In the genomic region with DNA sequence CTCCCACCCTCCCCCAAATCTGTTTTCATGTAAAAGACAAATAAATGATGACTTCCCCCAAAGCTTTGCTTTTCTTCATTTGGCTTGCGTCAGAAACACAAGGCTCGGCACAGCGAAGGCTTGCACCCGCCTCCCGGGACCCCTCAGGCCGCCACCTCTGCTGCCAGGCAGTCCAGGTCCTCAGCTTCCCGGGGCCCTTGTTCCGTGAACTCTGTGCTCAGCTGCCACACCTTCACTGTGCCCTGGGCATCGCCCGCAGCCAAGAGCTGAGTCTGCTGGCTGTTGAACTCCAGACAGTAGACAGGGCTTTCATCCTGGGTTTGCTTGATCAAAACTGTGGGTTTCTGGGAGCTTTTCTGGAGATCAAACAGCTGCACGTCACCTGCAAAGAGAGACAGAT, we compare ENCODE assay signal across 26 cellular contexts. TPM values are rescaled to one million over a fixed set of nuclear protein-coding genes. Genes with fewer than 3 reads are reported as not detected.
A peak's percentile ranks its signal among the peaks of the same experiment; 100 is the strongest.
DNase-seq lines count a peak whose midpoint lies in the region; ATAC-seq, FAIRE-seq and TF ChIP-seq lines count a peak whose summit lies in the region.
"Had no signal": no experiment of that assay in that cellular context is flagged by ENCODE, and none has a peak within 500 bp of the region (broad histone marks: within the 10 kb centered on the region; RNA-seq: fewer than 3 reads in every experiment).

No MANE protein-coding gene starts in this region.

- no peaks in the 10 kb centered on the region for H3K9me1 ChIP-seq in endothelial cell of umbilical vein (replicated peaks; ENCODE audit: control insufficient read depth, extremely low read depth, insufficient read depth, low read length)

- no peak for DNase-seq in activated naive CD4-positive, alpha-beta T cell treated with anti-CD3 and anti-CD28 coated beads, Interleukin-2, amount 50 U/mL, for 72 hours (ENCODE audit: low spot score in 2 of 2)
- DNase-seq in activated naive CD4-positive, alpha-beta T cell treated with anti-CD3 and anti-CD28 coated beads, Interleukin-2, amount 50 U/mL, for 16 hours, result no peak
- DNase-seq in Peyer's patch (peak in 2 of 3 donors; percentile 65 to 74), endothelial cell of umbilical vein (ENCODE audit: low read depth, low spot score) (no peak), small intestine (peak; percentile 78), osteoblast (ENCODE audit: insufficient read length, low spot score, missing footprints) (no peak), DMS79 treated with DMSO at 0.1 percent for 48 hours (lab: John Stamatoyannopoulos, UW) (no peak)
- DNase-seq: ACHN; activated CD4-positive, CD25-positive, alpha-beta regulatory T cell; activated CD8-positive, alpha-beta T cell treated with anti-CD3 and anti-CD28 coated beads for 36 hours; activated T-cell treated with anti-CD3 and anti-CD28 coated beads, Interleukin-2, amount 50 U/mL, for 1 hour; anterior cingulate cortex; effector CD4-positive, alpha-beta T cell; esophagus squamous epithelium; GDM1; NCI-H2171; NCI-H526; nucleus accumbens; retina; stimulated activated CD4-positive, alpha-beta T cell treated with anti-CD3 and anti-CD28 coated beads, Interleukin-12 subunit alpha, Interleukin-12 subunit beta, amount 100 ng/mL, for 4 hours; substantia nigra; T-helper 9 cell; uterus had no signal

- H3K9me3 ChIP-seq in Peyer's patch (no peaks in the 10 kb centered on the region), endothelial cell of umbilical vein (replicated peaks; ENCODE audit: control insufficient read depth, insufficient read depth, low read length) (no peaks in the 10 kb centered on the region), small intestine (ENCODE audit: control insufficient read depth, low read depth) (no peaks in the 10 kb centered on the region), osteoblast (ENCODE audit: low read depth, low read length) (no peaks in the 10 kb centered on the region)
- H3K9me3 ChIP-seq: esophagus squamous epithelium, SJSA1, uterus had no signal

- ATAC-seq in activated naive CD4-positive, alpha-beta T cell treated with anti-CD3 and anti-CD28 coated beads, Interleukin-2, amount 50 U/mL, for 72 hours, result no peak
- no peak for ATAC-seq in HG03108 (IDR thresholded peaks at IDR 0.05; ENCODE audit: unreplicated experiment)
- ATAC-seq: activated CD8-positive, alpha-beta T cell treated with anti-CD3 and anti-CD28 coated beads for 36 hours had no signal

- H3K27ac ChIP-seq in Peyer's patch (peak overlapping the region in 2 of 4 donors; percentile 97 to 98), endothelial cell of umbilical vein (ENCODE audit: insufficient read depth, low read depth, low read length) (no peak overlapping the region), small intestine (ENCODE audit: low read depth in 1 of 2, low read length in 1 of 2) (peak overlapping the region in 1 of 2 donors; percentile 98), osteoblast (ENCODE audit: low read depth, low read length) (no peak overlapping the region)
- H3K27ac ChIP-seq: SJSA1 had no signal

- WGBS in small intestine, 3 donors, result 66 to 79% (median 73%) methylated on average over 11 of the region's 11 CpGs

- BruUV-seq in endothelial cell of umbilical vein (replicated peaks; lab: Mats Ljungman, UMichigan), result TSS peak; percentile 87

- no peak for FAIRE-seq in endothelial cell of umbilical vein (lab: Jason Lieb, UNC)
- FAIRE-seq in small intestine (lab: Jason Lieb, UNC), result no peak

- peak overlapping the region; percentile 7 to 45 for H3K27ac Mint-ChIP-seq in activated naive CD4-positive, alpha-beta T cell treated with anti-CD3 and anti-CD28 coated beads, Interleukin-2, amount 50 U/mL, for 72 hours
- H3K27ac Mint-ChIP-seq: activated CD8-positive, alpha-beta T cell treated with anti-CD3 and anti-CD28 coated beads for 36 hours had no signal

- H3K4me1 ChIP-seq in Peyer's patch (peaks cover 0 to 38% (median 0%) of the 10 kb centered on the region in 4 donors), endothelial cell of umbilical vein (ENCODE audit: control insufficient read depth, extremely low read depth, insufficient read depth, low read length) (peaks cover 11% of the 10 kb centered on the region), small intestine (ENCODE audit: control insufficient read depth in 2 of 2, insufficient read depth in 1 of 2, low read depth in 1 of 2, low read length in 1 of 2) (peaks cover 0 to 5% of the 10 kb centered on the region in 2 donors), osteoblast (ENCODE audit: insufficient read depth, low read length) (peaks cover 18% of the 10 kb centered on the region)

- TF ChIP-seq CTCF in Peyer's patch (IDR thresholded peaks at IDR 0.05), result no peak
- TF ChIP-seq CTCF in endothelial cell of umbilical vein (IDR thresholded peaks at IDR 0.05; ENCODE audit: extremely low read depth in 1 of 2, insufficient read depth in 1 of 2, low read depth in 1 of 2, low read length in 2 of 2), result no peak
- no peak for TF ChIP-seq CTCF in osteoblast (IDR thresholded peaks at IDR 0.05; ENCODE audit: extremely low read depth, low read depth, low read length)

- H3K4me2 ChIP-seq in endothelial cell of umbilical vein (ENCODE audit: insufficient read depth, low read length) (no peak overlapping the region), osteoblast (ENCODE audit: insufficient read depth, low read length) (no peak overlapping the region)

- no peak overlapping the region for H3K9ac ChIP-seq in endothelial cell of umbilical vein (replicated peaks; ENCODE audit: extremely low read depth, insufficient read depth, low read length)

- POLR2A ChIA-PET in endothelial cell of umbilical vein (lab: Charles Lee), result no interaction called here

- H3K79me2 ChIP-seq in endothelial cell of umbilical vein (ENCODE audit: control insufficient read depth, insufficient read depth, low read length) (no peaks in the 10 kb centered on the region), osteoblast (ENCODE audit: insufficient read depth, low read length) (peaks cover 2% of the 10 kb centered on the region)

- dilution Hi-C loops in endothelial cell of umbilical vein (cut with MboI; ENCODE audit: extremely low pct_ligation_motif_present, low sequenced_read_pairs), result no loop called here

- intact Hi-C loops in endothelial cell of umbilical vein (cut with micrococcal nuclease), result no loop called here

- CTCF ChIA-PET in endothelial cell of umbilical vein (lab: Charles Lee), result interaction anchor here (1.0 to 1.4 kb wide), 4 partner anchors 9 to 195 kb away, joined by 3 to 4 read pairs (median 4); no protein-coding TSS in a partner anchor

- H3K36me3 ChIP-seq in Peyer's patch, result peaks cover 0 to 57% (median 0%) of the 10 kb centered on the region in 3 donors
- peaks cover 25 to 51% of the 10 kb centered on the region in 2 experiments for H3K36me3 ChIP-seq in endothelial cell of umbilical vein (ENCODE audit: control insufficient read depth in 2 of 2, extremely low read depth in 1 of 2, insufficient read depth in 2 of 2, low read length in 2 of 2)
- H3K36me3 ChIP-seq in small intestine (ENCODE audit: control insufficient read depth in 2 of 2, insufficient read depth in 2 of 2, low read length in 2 of 2), result peaks cover 10 to 24% of the 10 kb centered on the region in 2 donors
- peaks cover 58% of the 10 kb centered on the region for H3K36me3 ChIP-seq in osteoblast (ENCODE audit: insufficient read depth, low read length)
- H3K36me3 ChIP-seq: uterus had no signal

- H3K9me3 Mint-ChIP-seq in activated naive CD4-positive, alpha-beta T cell treated with anti-CD3 and anti-CD28 coated beads, Interleukin-2, amount 50 U/mL, for 72 hours, result no peaks in the 10 kb centered on the region
- H3K9me3 Mint-ChIP-seq: activated CD8-positive, alpha-beta T cell treated with anti-CD3 and anti-CD28 coated beads for 36 hours; CD14-positive monocyte had no signal

- H3K36me3 Mint-ChIP-seq in activated naive CD4-positive, alpha-beta T cell treated with anti-CD3 and anti-CD28 coated beads, Interleukin-2, amount 50 U/mL, for 72 hours, result peaks cover 0 to 5% of the 10 kb centered on the region in 2 donors

- no peak overlapping the region for H2AFZ ChIP-seq in endothelial cell of umbilical vein (ENCODE audit: low read depth, low read length)
- H2AFZ ChIP-seq in osteoblast (ENCODE audit: low read length), result no peak overlapping the region

- peak overlapping the region in 1 of 4 donors; percentile 40 for H3K4me3 ChIP-seq in Peyer's patch
- H3K4me3 ChIP-seq in endothelial cell of umbilical vein (replicated peaks in 1 of 3; ENCODE audit: insufficient read depth in 1 of 3, low read depth in 1 of 3, low read length in 3 of 3), result no peak overlapping the region
- no peak overlapping the region for H3K4me3 ChIP-seq in small intestine (ENCODE audit: low read depth in 1 of 2, low read length in 2 of 2)
- H3K4me3 ChIP-seq in osteoblast (ENCODE audit: insufficient read depth, low read length), result no peak overlapping the region
- H3K4me3 ChIP-seq: esophagus squamous epithelium, SJSA1, uterus had no signal

- H3K27me3 ChIP-seq in Peyer's patch (no peaks in the 10 kb centered on the region), endothelial cell of umbilical vein (ENCODE audit: control insufficient read depth in 2 of 2, insufficient read depth in 2 of 2, low read length in 2 of 2) (no peaks in the 10 kb centered on the region), small intestine (ENCODE audit: control insufficient read depth in 2 of 2, insufficient read depth in 2 of 2, low read length in 2 of 2) (no peaks in the 10 kb centered on the region), osteoblast (ENCODE audit: insufficient read depth, low read length) (no peaks in the 10 kb centered on the region)
- H3K27me3 ChIP-seq: esophagus squamous epithelium, SJSA1, uterus had no signal

- no peaks in the 10 kb centered on the region for H4K20me1 ChIP-seq in endothelial cell of umbilical vein (replicated peaks; ENCODE audit: control insufficient read depth, extremely low read depth, insufficient read depth, low read length)
- H4K20me1 ChIP-seq in osteoblast (ENCODE audit: insufficient read depth, low read length), result peaks cover 9% of the 10 kb centered on the region

- TF ChIP-seq POLR2A in Peyer's patch (IDR thresholded peaks at IDR 0.05), result no peak
- no peak for TF ChIP-seq POLR2A in endothelial cell of umbilical vein (IDR thresholded peaks at IDR 0.05; ENCODE audit: low read depth, low read length)

RNA-seq across cellular contexts. Expression of a gene that starts 23.0 kb away (rescaled TPM):
- 10 to 100 TPM; 22.2 to 27.3 TPM for total RNA-seq in activated naive CD4-positive, alpha-beta T cell treated with anti-CD3 and anti-CD28 coated beads, Interleukin-2, amount 50 U/mL, for 72 hours
- 100 to 1,000 TPM in 1 of 4 donors, 10 to 100 TPM in 3; 71.9 to 103 (median 95.8) TPM for total RNA-seq in Peyer's patch
- 68.5 and 73.6 TPM in 2 replicates for total RNA-seq in endothelial cell of umbilical vein
- polyA plus RNA-seq in endothelial cell of umbilical vein, result 82.6 and 88.5 TPM in 2 replicates
- polyA plus RNA-seq in endothelial cell of umbilical vein (2011; cell fraction: cytosol; rRNA removed), result 56.2 and 80.5 TPM in 2 replicates
- 74.6 and 80.8 TPM in 2 replicates for polyA plus RNA-seq in endothelial cell of umbilical vein (2011; cell fraction: nucleus; rRNA removed)
- polyA plus RNA-seq in endothelial cell of umbilical vein (2012), result 39.7 and 41.2 TPM in 2 replicates
- 32.9 and 45.3 TPM in 2 replicates for polyA minus RNA-seq in endothelial cell of umbilical vein
- polyA minus RNA-seq in endothelial cell of umbilical vein (2011; cell fraction: cytosol; rRNA and poly(A)+ RNA removed), result 181 TPM
- 21.7 and 31.4 TPM in 2 replicates for polyA minus RNA-seq in endothelial cell of umbilical vein (2011; cell fraction: nucleus; rRNA and poly(A)+ RNA removed)
- polyA plus RNA-seq in small intestine, result 100 to 1,000 TPM in 2 of 3 donors, 10 to 100 TPM in 1; 70.9 to 122 (median 114) TPM
- 51.3 and 52.1 TPM in 2 replicates for total RNA-seq in osteoblast

RNA-seq across cellular contexts. Expression of a gene that starts 55.4 kb away (rescaled TPM):
- 100 to 1,000 TPM; 499 to 548 TPM for total RNA-seq in activated naive CD4-positive, alpha-beta T cell treated with anti-CD3 and anti-CD28 coated beads, Interleukin-2, amount 50 U/mL, for 72 hours
- 100 to 1,000 TPM in 1 of 4 donors, 10 to 100 TPM in 3; 72.3 to 148 (median 83.9) TPM for total RNA-seq in Peyer's patch
- total RNA-seq in endothelial cell of umbilical vein, result 448 and 483 TPM in 2 replicates
- 61.1 and 96.9 TPM in 2 replicates for polyA plus RNA-seq in endothelial cell of umbilical vein
- polyA plus RNA-seq in endothelial cell of umbilical vein (2011; cell fraction: cytosol; rRNA removed), result 102 and 105 TPM in 2 replicates
- 97.8 and 153 TPM in 2 replicates for polyA plus RNA-seq in endothelial cell of umbilical vein (2011; cell fraction: nucleus; rRNA removed)
- 325 and 505 TPM in 2 replicates for polyA plus RNA-seq in endothelial cell of umbilical vein (2012)
- polyA minus RNA-seq in endothelial cell of umbilical vein, result 90.4 and 106 TPM in 2 replicates
- 487 TPM for polyA minus RNA-seq in endothelial cell of umbilical vein (2011; cell fraction: cytosol; rRNA and poly(A)+ RNA removed)
- polyA minus RNA-seq in endothelial cell of umbilical vein (2011; cell fraction: nucleus; rRNA and poly(A)+ RNA removed), result 47.0 and 61.7 TPM in 2 replicates
- polyA plus RNA-seq in small intestine, result 100 to 1,000 TPM in 1 of 3 donors, 10 to 100 TPM in 2; 55.2 to 187 (median 83.8) TPM
- total RNA-seq in osteoblast, result 365 and 397 TPM in 2 replicates

Comparison
In these comparisons a context has a peak if more than half of its experiments do, and no peak if none do; other contexts are left out.
1. DNase-seq: peak in Peyer's patch (2 of 3) and small intestine (single experiment); none in activated naive CD4-positive, alpha-beta T cell treated with anti-CD3 and anti-CD28 coated beads, Interleukin-2, amount 50 U/mL, for 72 hours (0 of 2), activated naive CD4-positive, alpha-beta T cell treated with anti-CD3 and anti-CD28 coated beads, Interleukin-2, amount 50 U/mL, for 16 hours (single experiment), endothelial cell of umbilical vein (single experiment), osteoblast (single experiment) and DMS79 treated with DMSO at 0.1 percent for 48 hours (single experiment).